In the genomic region with DNA sequence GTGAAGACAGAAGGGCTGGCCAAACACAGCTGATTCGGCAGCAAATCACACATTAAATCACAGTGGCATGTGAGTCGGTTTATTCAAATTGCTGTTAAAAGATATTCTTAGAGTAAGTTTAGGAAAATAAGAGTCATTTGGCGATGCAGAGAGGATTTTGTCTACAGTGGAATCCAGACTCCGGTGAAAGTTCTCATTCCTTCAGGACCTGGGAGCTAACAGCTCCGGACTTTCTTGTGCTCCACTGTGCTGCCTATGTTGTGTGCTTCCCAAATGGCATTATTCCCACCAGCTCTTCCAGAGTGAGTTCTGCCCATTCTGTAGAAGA, we compare ENCODE assay signal across 10 cellular contexts. TPM values are rescaled to one million over a fixed set of nuclear protein-coding genes. Genes with fewer than 3 reads are reported as not detected.
DNase-seq lines count a peak whose midpoint lies in the region; ATAC-seq and TF ChIP-seq lines count a peak whose summit lies in the region.
"Had no signal": no experiment of that assay in that cellular context is flagged by ENCODE, and none has a peak within 500 bp of the region (broad histone marks: within the 10 kb centered on the region; RNA-seq: fewer than 3 reads in every experiment).

No MANE protein-coding gene starts in this region.

- no peak overlapping the region for H2AFZ ChIP-seq in fibroblast of lung (ENCODE audit: low read length)

- peak overlapping the region; percentile 90 for H3K27ac ChIP-seq in RWPE2 (ENCODE audit: poor library complexity, severe bottlenecking)
- H3K27ac ChIP-seq in fibroblast of lung (ENCODE audit: insufficient read depth, low read length): peak overlapping the region; percentile 62

- no peak for ATAC-seq in RWPE2 (ENCODE audit: low read depth)

- H4K20me1 ChIP-seq in fibroblast of lung (ENCODE audit: control insufficient read depth, extremely low read depth, insufficient read depth, low read length): no peaks in the 10 kb centered on the region

- DNase-seq in EH (ENCODE audit: low read depth) (peak; percentile 47), RWPE2 (ENCODE audit: low spot score) (no peak), fibroblast of lung (ENCODE audit: low read depth in 2 of 2) (peak; percentile 66 to 72), renal cortical epithelial cell (ENCODE audit: low read depth) (peak; percentile 51), DMS53 treated with DMSO at 0.1 percent for 48 hours (lab: John Stamatoyannopoulos, UW; ENCODE audit: unreplicated experiment) (no peak), DMS53 (lab: John Stamatoyannopoulos, UW) (no peak), NCI-H226 (no peak), NCI-H1105 treated with DMSO at 0.1 percent for 48 hours (lab: John Stamatoyannopoulos, UW) (no peak)
- DNase-seq: NCI-H1092, WERI-Rb-1 had no signal

- H3K9me3 ChIP-seq in RWPE2 (ENCODE audit: severe bottlenecking) (no peaks in the 10 kb centered on the region), fibroblast of lung (ENCODE audit: control insufficient read depth, insufficient read depth, low read depth, low read length) (no peaks in the 10 kb centered on the region)

- no peaks in the 10 kb centered on the region for H3K27me3 ChIP-seq in RWPE2 (ENCODE audit: insufficient read depth, poor library complexity, severe bottlenecking)
- H3K27me3 ChIP-seq in fibroblast of lung (ENCODE audit: control insufficient read depth, insufficient read depth, low read length): no peaks in the 10 kb centered on the region

- H3K36me3 ChIP-seq in RWPE2 (ENCODE audit: low read depth): no peaks in the 10 kb centered on the region
- no peaks in the 10 kb centered on the region for H3K36me3 ChIP-seq in fibroblast of lung (ENCODE audit: control insufficient read depth, insufficient read depth, low read length)
- H3K36me3 ChIP-seq: WERI-Rb-1 had no signal

- H3K4me1 ChIP-seq in RWPE2 (ENCODE audit: insufficient read depth, poor library complexity, severe bottlenecking) (peaks cover 14% of the 10 kb centered on the region), fibroblast of lung (ENCODE audit: control insufficient read depth, extremely low read depth, insufficient read depth, low read length) (peaks cover 7% of the 10 kb centered on the region)

- H3K79me2 ChIP-seq in fibroblast of lung (ENCODE audit: control insufficient read depth, insufficient read depth, low read length): no peaks in the 10 kb centered on the region

- H3K4me2 ChIP-seq in fibroblast of lung (ENCODE audit: extremely low read depth, insufficient read depth, low read length): peak overlapping the region; percentile 81

- H3K9ac ChIP-seq in fibroblast of lung (ENCODE audit: insufficient read depth, low read length): no peak overlapping the region

- TF ChIP-seq CTCF in RWPE2 (IDR thresholded peaks at IDR 0.05; ENCODE audit: poor library complexity, severe bottlenecking) (no peak), fibroblast of lung (conservative IDR thresholded peaks at IDR 0.05 in 1 of 2, IDR thresholded peaks at IDR 0.05 in 1 of 2; ENCODE audit: low read depth in 1 of 2, low read length in 2 of 2) (no peak)

- no peak overlapping the region for H3K4me3 ChIP-seq in RWPE2 (ENCODE audit: severe bottlenecking)
- peak overlapping the region in 2 of 4 experiments; percentile 69 to 75 for H3K4me3 ChIP-seq in fibroblast of lung (replicated peaks in 1 of 4; ENCODE audit: control extremely low read depth in 1 of 4, insufficient read depth in 1 of 4, low read depth in 3 of 4, low read length in 4 of 4)

RNA-seq across cellular contexts. Expression of a gene that starts 1.5 kb away (rescaled TPM):
- total RNA-seq in fibroblast of lung: 8.3 and 10.0 TPM in 2 replicates
- 2.8 and 4.1 TPM in 2 replicates for polyA plus RNA-seq in fibroblast of lung
- polyA plus RNA-seq in fibroblast of lung (2012): 2.6 TPM in 2 replicates
- polyA minus RNA-seq in fibroblast of lung (ENCODE audit: low replicate concordance): 8.5 and 9.5 TPM in 2 replicates
- total RNA-seq in renal cortical epithelial cell: 8.0 and 10.6 TPM in 2 replicates

Comparison
In these comparisons a context has a peak if more than half of its experiments do, and no peak if none do; other contexts are left out.
1. DNase-seq: peak in EH (single experiment), fibroblast of lung (2 of 2) and renal cortical epithelial cell (single experiment); none in RWPE2 (single experiment), DMS53 treated with DMSO at 0.1 percent for 48 hours (single experiment), DMS53 (single experiment), NCI-H226 (single experiment) and NCI-H1105 treated with DMSO at 0.1 percent for 48 hours (single experiment).